In genomic region chr9:113526231-113526746, GRCh38 we compare ENCODE assay signal across 1 cellular context.
TF ChIP-seq lines count a peak whose summit lies in the region.

No MANE protein-coding gene starts in this region.

TF ChIP-seq in GM12878, 131 proteins besides CTCF, POLR2A, EP300 and RAD21 (continued from another document):
- no peak for TF ChIP-seq ZNF687 (IDR thresholded peaks at IDR 0.05)
- no peak for TF ChIP-seq ZNF207 (IDR thresholded peaks at IDR 0.05; ENCODE audit: borderline replicate concordance)
- TF ChIP-seq FOXK2 (IDR thresholded peaks at IDR 0.05): no peak
- TF ChIP-seq TCF7 (IDR thresholded peaks at IDR 0.05; ENCODE audit: borderline replicate concordance): no peak
- no peak for TF ChIP-seq BMI1 (IDR thresholded peaks at IDR 0.05; ENCODE audit: borderline replicate concordance)
- TF ChIP-seq LARP7 (IDR thresholded peaks at IDR 0.05): no peak
- no peak for TF ChIP-seq BACH1 (IDR thresholded peaks at IDR 0.05; ENCODE audit: borderline replicate concordance)
- no peak for TF ChIP-seq SRF (IDR thresholded peaks at IDR 0.05; ENCODE audit: low read depth in 2 of 2, low read length in 2 of 2)
